ENCODE assay signal across 25 cellular contexts in the genomic region with DNA sequence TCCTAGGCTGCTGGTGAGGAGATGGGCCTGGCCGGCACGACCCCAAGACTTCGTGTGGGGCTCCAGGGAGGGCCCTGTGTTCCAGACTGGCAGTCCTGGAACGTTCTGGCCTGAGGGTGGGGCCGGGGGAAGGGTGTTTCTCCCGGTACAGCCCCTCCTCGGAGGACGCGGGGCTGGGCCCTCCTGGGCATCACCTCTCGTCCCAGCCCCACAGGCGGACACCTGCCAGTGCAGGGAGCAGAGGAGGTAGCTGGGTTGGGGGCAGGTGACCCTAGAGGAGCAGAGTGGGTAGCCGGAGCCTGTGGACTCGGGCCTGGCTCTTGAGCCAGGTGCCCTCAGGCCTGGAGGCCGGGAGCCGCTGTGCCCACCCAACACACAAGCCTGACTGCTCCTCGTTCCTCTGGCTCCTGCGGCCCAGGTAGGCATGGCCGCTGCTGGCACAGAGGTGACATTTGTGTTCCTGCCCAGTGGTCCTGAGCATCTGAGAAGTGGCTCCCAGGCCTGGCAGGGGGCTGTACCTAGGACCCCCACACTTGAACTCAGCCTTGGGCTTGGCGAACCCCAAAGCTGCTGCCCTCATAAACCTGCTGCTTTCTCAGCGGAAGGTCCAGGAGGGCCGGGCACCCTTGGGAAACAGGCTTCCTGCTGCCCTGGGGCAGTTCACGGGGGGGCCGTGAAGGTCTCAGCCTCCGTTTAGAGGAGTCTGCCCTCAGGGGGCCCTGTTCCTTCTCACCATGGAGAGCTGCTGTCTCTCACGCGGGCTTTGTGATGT. TPM values are rescaled to one million over a fixed set of nuclear protein-coding genes. Genes with fewer than 3 reads are reported as not detected.
"Had no signal": no experiment of that assay in that cellular context is flagged by ENCODE, and none has a peak within 500 bp of the region (broad histone marks: within the 10 kb centered on the region; RNA-seq: fewer than 3 reads in every experiment).

No MANE protein-coding gene starts in this region.

- ATAC-seq: activated T-cell treated with anti-CD3 and anti-CD28 coated beads, Interleukin-2, amount 50 U/mL, for 4 hours; body of pancreas; esophagus mucosa; natural killer cell; stimulated activated naive CD8-positive, alpha-beta T cell treated with anti-CD3 and anti-CD28 coated beads, Interleukin-15, Interleukin-2, amounts not matched to agents 100 U/mL and 50 U/mL, for 24 hours; WTC11 had no signal

- H3K9me3 ChIP-seq: body of pancreas, ovary, prostate gland, upper lobe of left lung had no signal

- DNase-seq: activated CD8-positive, alpha-beta memory T cell treated with anti-CD3 and anti-CD28 coated beads, Interleukin-2, amount 50 U/mL, for 48 hours; activated naive CD4-positive, alpha-beta T cell; activated T-cell treated with anti-CD3 and anti-CD28 coated beads, Interleukin-2, amount 50 U/mL, for 4 hours; dermis blood vessel endothelial cell; effector memory CD4-positive, alpha-beta T cell; foreskin melanocyte; hippocampal formation; natural killer cell; ovary; stimulated activated CD4-positive, alpha-beta T cell treated with anti-CD3 and anti-CD28 coated beads, Interleukin-12 subunit alpha, Interleukin-12 subunit beta, amount 100 ng/mL, for 4 hours; stimulated activated CD4-positive, alpha-beta T cell treated with anti-CD3 and anti-CD28 coated beads, Interleukin-4, amount 100 ng/mL, for 4 hours; stimulated activated naive CD8-positive, alpha-beta T cell treated with anti-CD3 and anti-CD28 coated beads, Interleukin-15, Interleukin-2, amounts not matched to agents 100 U/mL and 50 U/mL, for 24 hours; T1000 had no signal

- H3K36me3 ChIP-seq: cardiac muscle cell, ovary, prostate gland, upper lobe of left lung had no signal

- H3K4me1 ChIP-seq: prostate gland had no signal

- H3K27ac ChIP-seq: body of pancreas, cardiac muscle cell, ovary, prostate gland, upper lobe of left lung had no signal

- H3K4me3 ChIP-seq: body of pancreas, cardiac muscle cell, lung, ovary, prostate gland, upper lobe of left lung had no signal

- H3K27me3 ChIP-seq: body of pancreas, cardiac muscle cell, ovary, upper lobe of left lung had no signal

RNA-seq across cellular contexts. Expression of gene SLC6A19, which starts 0.8 kb away (rescaled TPM):
- total RNA-seq: activated CD8-positive, alpha-beta memory T cell treated with anti-CD3 and anti-CD28 coated beads for 36 hours; activated T-helper 2 cell treated with anti-CD3 and anti-CD28 coated beads, Interferon-gamma antibody, Interleukin-2, Interleukin-4, amounts not matched to agents 10 μg/mL and 5 μg/mL and 100 μg/mL, durations not matched to agents 14 hours and 24 hours and 36 hours; dermis blood vessel endothelial cell; endothelial cell of umbilical vein; esophagus mucosa; mesothelial cell of epicardium; natural killer cell; subcutaneous adipose tissue had no signal
- polyA plus RNA-seq: endothelial cell of umbilical vein, lung, ovary had no signal

RNA-seq across cellular contexts. Expression of gene SLC6A18, which starts 23.0 kb away (rescaled TPM):
- total RNA-seq: activated CD8-positive, alpha-beta memory T cell treated with anti-CD3 and anti-CD28 coated beads for 36 hours; activated T-cell treated with anti-CD3 and anti-CD28 coated beads, Interleukin-2, amount 50 U/mL, for 4 hours; activated T-helper 2 cell treated with anti-CD3 and anti-CD28 coated beads, Interferon-gamma antibody, Interleukin-2, Interleukin-4, amounts not matched to agents 10 μg/mL and 5 μg/mL and 100 μg/mL, durations not matched to agents 14 hours and 24 hours and 36 hours; body of pancreas; cardiac muscle cell; dermis blood vessel endothelial cell; endothelial cell of umbilical vein; esophagus mucosa; lung; mesothelial cell of epicardium; natural killer cell; ovary; prostate gland; subcutaneous adipose tissue; upper lobe of left lung; WTC11 had no signal
- polyA plus RNA-seq: cardiac muscle cell, endothelial cell of umbilical vein, lung, ovary had no signal
